ENCODE assay signal across 33 cellular contexts in the genomic region with DNA sequence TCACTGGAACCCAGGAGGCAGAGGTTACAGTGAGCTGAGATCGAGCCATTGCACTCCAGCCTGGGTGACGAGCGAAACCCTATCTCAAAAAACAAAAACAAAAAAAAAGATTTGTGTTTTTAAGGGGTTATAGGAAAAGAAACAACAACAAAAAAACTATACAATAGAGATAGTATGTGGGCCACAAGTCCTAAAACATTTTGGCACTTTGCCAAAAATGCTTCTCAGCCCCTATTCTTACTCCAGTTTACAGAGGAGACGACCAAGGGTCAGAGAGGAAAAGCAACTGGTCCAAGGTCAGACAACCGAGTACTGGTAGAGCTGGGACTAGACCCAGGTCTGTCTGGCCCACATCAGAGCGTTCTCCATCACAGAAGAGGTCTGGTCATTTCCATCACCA. TPM values are rescaled to one million over a fixed set of nuclear protein-coding genes. Genes with fewer than 3 reads are reported as not detected.
"Had no signal": no experiment of that assay in that cellular context is flagged by ENCODE, and none has a peak within 500 bp of the region (broad histone marks: within the 10 kb centered on the region; RNA-seq: fewer than 3 reads in every experiment).

No MANE protein-coding gene starts in this region.

- DNase-seq: activated CD4-positive, alpha-beta memory T cell treated with anti-CD3 and anti-CD28 coated beads, Interleukin-2, amount 10 ng/mL, durations not matched to agents 7 days and 5 days; activated CD4-positive, alpha-beta T cell treated with anti-CD3 and anti-CD28 coated beads for 1 hour; activated CD4-positive, alpha-beta T cell treated with anti-CD3 and anti-CD28 coated beads for 48 hours; activated CD4-positive, CD25-positive, alpha-beta regulatory T cell; activated CD8-positive, alpha-beta memory T cell treated with anti-CD3 and anti-CD28 coated beads for 24 hours; activated CD8-positive, alpha-beta memory T cell treated with anti-CD3 and anti-CD28 coated beads, Interleukin-2, amount 10 ng/mL, durations not matched to agents 7 days and 5 days; activated CD8-positive, alpha-beta memory T cell treated with anti-CD3 and anti-CD28 coated beads, Interleukin-2, amount 50 U/mL, for 48 hours; activated effector memory CD4-positive, alpha-beta T cell treated with Interleukin-2 at 50 U/mL for 16 hours; activated naive CD4-positive, alpha-beta T cell treated with anti-CD3 and anti-CD28 coated beads, Interleukin-2, amount 10 ng/mL, durations not matched to agents 7 days and 5 days; activated naive CD8-positive, alpha-beta T cell treated with anti-CD3 and anti-CD28 coated beads, Interleukin-2, amount 50 U/mL, for 24 hours; activated T-cell treated with anti-CD3 and anti-CD28 coated beads, Interleukin-2, amount 50 U/mL, for 48 hours; anterior cingulate cortex; central memory CD4-positive, alpha-beta T cell; NCI-H1105; NCI-H1417 treated with DMSO at 0.1 percent for 48 hours; NCI-H187 treated with DMSO at 0.1 percent for 48 hours; NCI-H2081; NCI-H345; NCI-H510A; NCI-H526; NCI-H748 treated with DMSO at 0.1 percent for 48 hours; NK-92 treated with Interleukin-12 subunit alpha and Interleukin-12 subunit beta, amount 100 ng/mL, for 24 hours; PC-3; Peyer's patch; RPMI8226; SHP77 treated with DMSO at 0.1 percent for 48 hours; SW 1271; T-helper 1 cell; T1000; WERI-Rb-1 had no signal

- H3K27me3 ChIP-seq: Peyer's patch had no signal

- FAIRE-seq: bronchial epithelial cell, colon had no signal

- H3K36me3 ChIP-seq: Peyer's patch, SJSA1 had no signal

- H3K9me3 ChIP-seq: Peyer's patch, SJSA1 had no signal

- H3K27ac ChIP-seq: Peyer's patch, SJSA1, WERI-Rb-1 had no signal

- H3K4me1 ChIP-seq: SJSA1 had no signal

- ATAC-seq: activated CD8-positive, alpha-beta memory T cell treated with anti-CD3 and anti-CD28 coated beads, Interleukin-2, amount 10 ng/mL, durations not matched to agents 7 days and 5 days; activated naive CD8-positive, alpha-beta T cell treated with anti-CD3 and anti-CD28 coated beads, Interleukin-2, amount 50 U/mL, for 24 hours; PC-3 had no signal

- H3K4me3 ChIP-seq: Peyer's patch, SJSA1 had no signal

RNA-seq across cellular contexts. Expression of a gene that starts 3.4 kb away (rescaled TPM):
- total RNA-seq: SJSA1 had no signal

RNA-seq across cellular contexts. Expression of a gene that starts 33.9 kb away (rescaled TPM):
- total RNA-seq: bronchial epithelial cell, Peyer's patch, SJSA1 had no signal
